In the genomic region with DNA sequence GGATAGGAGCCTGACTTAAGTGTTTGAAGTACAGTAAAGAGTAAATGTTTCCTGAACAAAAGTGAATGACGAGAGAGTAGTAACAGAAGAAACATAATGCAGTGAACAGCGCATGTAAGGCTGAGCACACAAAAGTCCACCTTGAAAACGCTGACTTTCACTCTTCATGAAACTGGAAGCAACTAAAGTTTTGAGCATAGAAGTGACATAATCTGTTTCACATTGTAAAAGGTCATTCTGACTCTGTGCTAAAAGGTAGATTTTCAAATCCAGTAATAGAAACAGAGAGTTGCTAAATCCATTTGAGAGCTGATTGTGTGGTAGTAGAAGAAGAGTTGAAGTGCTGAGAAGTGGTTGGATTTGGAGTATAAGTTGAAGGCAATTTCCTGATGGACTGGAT, we compare ENCODE assay signal across 14 cellular contexts.
"Had no signal": no experiment of that assay in that cellular context is flagged by ENCODE, and none has a peak within 500 bp of the region (broad histone marks: within the 10 kb centered on the region; RNA-seq: fewer than 3 reads in every experiment).

No MANE protein-coding gene starts in this region.

- H3K4me1 ChIP-seq: ascending aorta, foreskin keratinocyte, parathyroid adenoma, sigmoid colon, thyroid gland had no signal

- H3K9ac ChIP-seq: parathyroid adenoma had no signal

- H3K36me3 ChIP-seq: ascending aorta, sigmoid colon, thyroid gland, WERI-Rb-1 had no signal

- H3K27ac ChIP-seq: ascending aorta, coronary artery, foreskin keratinocyte, hepatocyte, parathyroid adenoma, sigmoid colon, thyroid gland, WERI-Rb-1 had no signal

- H3K27me3 ChIP-seq: ascending aorta, foreskin keratinocyte, hepatocyte, sigmoid colon, thyroid gland had no signal

- H3K4me2 ChIP-seq: hepatocyte had no signal

- DNase-seq: activated CD4-positive, alpha-beta T cell treated with anti-CD3 and anti-CD28 coated beads for 1 hour; activated CD4-positive, alpha-beta T cell treated with anti-CD3 and anti-CD28 coated beads, Interleukin-2, amount 50 U/mL, for 4 hours; activated gamma-delta T cell; foreskin keratinocyte; sigmoid colon; stimulated activated CD4-positive, alpha-beta T cell treated with anti-CD3 and anti-CD28 coated beads, Interleukin-4, amount 100 ng/mL, for 4 hours; thyroid gland; WERI-Rb-1 had no signal

- H3K79me2 ChIP-seq: hepatocyte, parathyroid adenoma had no signal

- ATAC-seq: foreskin keratinocyte; natural killer cell treated with Interleukin-12 subunit alpha and Interleukin-12 subunit beta and Interleukin-15 and Interleukin-18, amount 100 ng/mL, for 72 hours; stimulated activated memory B cell treated with anti-CD40 and anti-IgM and Interleukin-4, amounts not matched to agents 10 μg/mL and 1 μg/mL and 100 μg/mL, for 72 hours had no signal

- H3K9me3 ChIP-seq: ascending aorta, sigmoid colon, thyroid gland had no signal

- H2AFZ ChIP-seq: hepatocyte, parathyroid adenoma had no signal

- H3K4me3 ChIP-seq: ascending aorta, coronary artery, hepatocyte, sigmoid colon, thyroid gland had no signal
